Comparison of ENCODE assay signal across 1 cellular context in genomic region chr5:81302596-81302995, GRCh38.
TF ChIP-seq lines count a peak whose summit lies in the region.

No MANE protein-coding gene starts in this region.

TF ChIP-seq in K562, 482 proteins besides CTCF, POLR2A, EP300 and RAD21 (continued from another document):
- no peak for TF ChIP-seq CLOCK (CRISPR knock-in tag; IDR thresholded peaks at IDR 0.05; ENCODE audit: borderline replicate concordance)
